15 cellular contexts compared by ENCODE assay signal in genomic region chr6:27662770-27663169, GRCh38.
DNase-seq lines count a peak whose midpoint lies in the region; ATAC-seq, FAIRE-seq and TF ChIP-seq lines count a peak whose summit lies in the region.
"Had no signal": no experiment of that assay in that cellular context is flagged by ENCODE, and none has a peak within 500 bp of the region (broad histone marks: within the 10 kb centered on the region; RNA-seq: fewer than 3 reads in every experiment).

No MANE protein-coding gene starts in this region.

- no peak overlapping the region for H3K9ac ChIP-seq in endodermal cell (ENCODE audit: extremely low read depth, low read length, poor library complexity, severe bottlenecking)

- no peak for TF ChIP-seq RAD21 in A549 (conservative IDR thresholded peaks at IDR 0.05 in 1 of 2, IDR thresholded peaks at IDR 0.05 in 1 of 2)

- no peak for FAIRE-seq in A549 (lab: Jason Lieb, UNC)
- FAIRE-seq: GM12878, GM18507 had no signal

- no peaks in the 10 kb centered on the region for H3K36me3 ChIP-seq in endodermal cell (ENCODE audit: control insufficient read depth, insufficient read depth, low read length)

- H3K27ac ChIP-seq in A549 = 0 out of 6 replicates have a peak overlapping the region, but pooled peaks of 1 of the 2 experiments have one; percentile 39
- H3K27ac ChIP-seq in endodermal cell (ENCODE audit: low read depth, low read length) = no peak overlapping the region

- ATAC-seq in A549 = peak; percentile 62 to 63; a peak in 5 of 6 replicates
- ATAC-seq in omental fat pad (ENCODE audit: low FRiP score) = no peak
- ATAC-seq: GM12878 had no signal

- TF ChIP-seq CTCF in A549 (IDR thresholded peaks at IDR 0.05) = no peak
- TF ChIP-seq CTCF in endodermal cell (conservative IDR thresholded peaks at IDR 0.05) = no peak
- no peak for TF ChIP-seq CTCF in omental fat pad (IDR thresholded peaks at IDR 0.05)

- peaks cover 19% of the 10 kb centered on the region for H3K27me3 Mint-ChIP-seq in endodermal cell (ENCODE audit: insufficient read depth)

- H3K36me3 Mint-ChIP-seq in endodermal cell (ENCODE audit: low read depth) = no peaks in the 10 kb centered on the region
- H3K36me3 Mint-ChIP-seq: CD8-positive, alpha-beta memory T cell had no signal

- peak overlapping the region; percentile 82 for H3K27ac Mint-ChIP-seq in endodermal cell

- POLR2A ChIA-PET in A549 (lab: Yijun Ruan, JAX) = no interaction called here

- H3K4me3 ChIP-seq in A549 (no peak overlapping the region; the same call in 2 of the 3 replicates), endodermal cell (ENCODE audit: low read length) (peak overlapping the region; percentile 66)
- H3K4me3 ChIP-seq: GM12878 had no signal

- 0 out of 3 replicates have a peak, but pooled peaks cover 3% of the 10 kb centered on the region for H3K4me1 ChIP-seq in A549
- peaks cover 4% of the 10 kb centered on the region for H3K4me1 ChIP-seq in endodermal cell (ENCODE audit: control insufficient read depth, insufficient read depth, low read length)

- peak overlapping the region; percentile 52 for H3K4me2 ChIP-seq in A549

- 0% methylated on average over 1 of the region's 1 CpG for WGBS in A549 (ENCODE audit: missing lambda C conversion rate)
- 38% methylated on average over 1 of the region's 1 CpG; no CpG with 5 or more reads in 1 of the 2 experiments for WGBS in endodermal cell (ENCODE audit: insufficient coverage in 1 of 2, insufficient read length in 1 of 2), 2 experiments

- DNase-seq in A549 (ENCODE audit: low read depth in 1 of 2, low spot score in 1 of 2) (peak in 1 of 2 experiments; percentile 29), ELF-1 (ENCODE audit: low read depth, low spot score) (peak; percentile 44), NCI-H774 (lab: John Stamatoyannopoulos, UW) (peak; percentile 74), endodermal cell (no peak), mucosa of gallbladder (ENCODE audit: low spot score) (no peak), omental fat pad (ENCODE audit: low spot score) (no peak), DMS79 treated with DMSO at 0.1 percent for 48 hours (lab: John Stamatoyannopoulos, UW) (no peak)
- DNase-seq: CD8-positive, alpha-beta memory T cell; DMS 273 treated with DMSO at 0.1 percent for 48 hours; NCI-H1092; NCI-H187; NCI-H524 treated with DMSO at 0.1 percent for 48 hours; SIG-M5 had no signal

- TF ChIP-seq EP300 in A549 (IDR thresholded peaks at IDR 0.05) = no peak

- H3K4me1 Mint-ChIP-seq in endodermal cell = peaks cover 16% of the 10 kb centered on the region

- CTCF ChIA-PET in A549 (lab: Yijun Ruan, JAX) = no interaction called here

- TF ChIP-seq POLR2A in A549 (IDR thresholded peaks at IDR 0.05; ENCODE audit: low read length) = no peak

- H3K9me3 ChIP-seq in A549 = no peaks in the 10 kb centered on the region
- no peaks in the 10 kb centered on the region for H3K9me3 ChIP-seq in endodermal cell (ENCODE audit: control insufficient read depth, low read length)

- no peaks in the 10 kb centered on the region for H3K9me3 Mint-ChIP-seq in endodermal cell

- H3K27me3 ChIP-seq in endodermal cell (ENCODE audit: control insufficient read depth, insufficient read depth, low read length, poor library complexity, severe bottlenecking) = no peaks in the 10 kb centered on the region

- no peak overlapping the region for H3K4me3 Mint-ChIP-seq in endodermal cell

TF ChIP-seq in A549, 52 proteins besides CTCF, POLR2A, EP300 and RAD21:
- no peak for TF ChIP-seq BHLHE40 (IDR thresholded peaks at IDR 0.05; ENCODE audit: low read depth, low read length)
- no peak for TF ChIP-seq TP53 (CRISPR knock-in tag; IDR thresholded peaks at IDR 0.05)
- TF ChIP-seq EHMT2 (IDR thresholded peaks at IDR 0.05; ENCODE audit: low read depth) = no peak
- TF ChIP-seq RFX5 (IDR thresholded peaks at IDR 0.05) = no peak
- TF ChIP-seq MAFK (IDR thresholded peaks at IDR 0.05; ENCODE audit: partially characterized antibody) = no peak
- TF ChIP-seq SREBF2 (IDR thresholded peaks at IDR 0.05) = no peak
- TF ChIP-seq MYC (IDR thresholded peaks at IDR 0.05; ENCODE audit: borderline replicate concordance, low read length) = no peak
- no peak for TF ChIP-seq GATA3 (IDR thresholded peaks at IDR 0.05; ENCODE audit: borderline replicate concordance)
- TF ChIP-seq ESRRA (IDR thresholded peaks at IDR 0.05; ENCODE audit: borderline replicate concordance, low read length) = no peak
- no peak for TF ChIP-seq RCOR1 (IDR thresholded peaks at IDR 0.05; ENCODE audit: low read depth, low read length)
- TF ChIP-seq PBX3 (IDR thresholded peaks at IDR 0.05) = no peak
- TF ChIP-seq JUNB (IDR thresholded peaks at IDR 0.05) = no peak
- TF ChIP-seq HDAC2 (IDR thresholded peaks at IDR 0.05) = no peak
- TF ChIP-seq HES2 (IDR thresholded peaks at IDR 0.05) = no peak
- TF ChIP-seq CHD2 (IDR thresholded peaks at IDR 0.05; ENCODE audit: low read length, partially characterized antibody) = no peak
- TF ChIP-seq NR3C1 (IDR thresholded peaks at IDR 0.05) = no peak
- TF ChIP-seq HMGXB4 (CRISPR knock-in tag; IDR thresholded peaks at IDR 0.05; ENCODE audit: borderline replicate concordance) = no peak
- no peak for TF ChIP-seq BCL3 (IDR thresholded peaks at IDR 0.05)
TF ChIP-seq in A549: peak in this region for 0.

Comparison
In these comparisons a context has a peak if more than half of its experiments do, and no peak if none do; other contexts are left out.
1. DNase-seq: peak in ELF-1 (single experiment) and NCI-H774 (single experiment); none in endodermal cell (single experiment), mucosa of gallbladder (single experiment), omental fat pad (single experiment) and DMS79 treated with DMSO at 0.1 percent for 48 hours (single experiment).